22 cellular contexts compared by ENCODE assay signal in the genomic region with DNA sequence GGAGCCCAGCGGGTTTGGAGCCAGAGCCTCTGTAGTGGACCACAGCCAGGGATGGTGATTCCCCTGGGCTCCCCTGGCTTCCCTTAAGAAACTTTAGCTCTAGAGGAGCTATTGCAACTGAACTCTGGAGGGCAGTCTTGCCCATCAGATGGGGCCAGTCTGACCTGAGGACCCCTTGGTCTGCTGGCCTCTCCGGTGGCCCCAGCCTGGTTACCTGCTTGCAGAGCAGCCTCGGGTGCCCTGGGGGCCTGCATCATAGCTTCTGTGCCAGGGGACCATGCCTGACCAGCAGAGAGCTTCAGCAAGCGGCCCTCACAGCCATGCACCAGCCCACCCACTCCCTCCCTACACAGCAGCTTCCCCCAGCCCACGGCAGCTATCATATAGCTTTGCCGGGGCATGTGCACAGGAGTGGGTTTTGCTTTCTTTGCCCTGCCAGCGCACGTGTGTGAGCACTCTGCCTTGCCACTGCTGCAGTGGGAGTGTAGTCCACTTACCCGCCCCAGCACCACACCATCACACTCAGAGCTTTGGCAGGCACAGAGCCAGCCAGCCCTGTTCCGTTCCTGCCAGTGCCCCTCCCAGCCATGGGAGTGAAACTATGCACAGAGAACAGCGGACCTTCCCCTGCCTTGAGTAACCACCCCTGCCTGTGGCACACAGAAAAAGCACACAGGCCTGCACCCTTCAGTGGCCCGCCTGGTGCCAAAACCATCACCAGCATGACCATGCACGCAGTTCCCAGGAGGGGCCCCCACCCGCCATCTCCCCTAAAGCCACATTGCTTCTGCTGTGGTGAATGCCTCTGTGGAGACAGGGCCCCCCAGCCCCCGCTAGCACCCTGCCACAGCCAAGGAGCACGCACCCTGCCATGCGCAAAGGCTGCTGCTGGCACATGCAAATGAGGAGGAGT.
A peak's percentile ranks its signal among the peaks of the same experiment; 100 is the strongest.
DNase-seq lines count a peak whose midpoint lies in the region; ATAC-seq and TF ChIP-seq lines count a peak whose summit lies in the region.
"Had no signal": no experiment of that assay in that cellular context is flagged by ENCODE, and none has a peak within 500 bp of the region (broad histone marks: within the 10 kb centered on the region; RNA-seq: fewer than 3 reads in every experiment).

No MANE protein-coding gene starts in this region.

- no peaks in the 10 kb centered on the region for H3K9me2 ChIP-seq in SK-N-SH

- WGBS in SK-N-SH (ENCODE audit: low lambda C conversion rate), result 58% methylated on average over 14 of the region's 17 CpGs
- 86% methylated on average over 17 of the region's 17 CpGs for WGBS in smooth muscle cell (ENCODE audit: low lambda C conversion rate)

- H4K20me1 ChIP-seq in SK-N-SH (ENCODE audit: insufficient read depth) (no peaks in the 10 kb centered on the region), smooth muscle cell (ENCODE audit: low read depth) (no peaks in the 10 kb centered on the region)

- POLR2A ChIA-PET in SK-N-SH (lab: Yijun Ruan, JAX) (no interaction called here), HEK293T (lab: Yijun Ruan, JAX) (no interaction called here)

- H3F3A ChIP-seq in SK-N-SH (replicated peaks; ENCODE audit: insufficient read depth) (no peaks in the 10 kb centered on the region), smooth muscle cell (ENCODE audit: low read depth) (no peaks in the 10 kb centered on the region)

- H3K79me2 ChIP-seq in SK-N-SH (ENCODE audit: insufficient read depth), result no peaks in the 10 kb centered on the region
- H3K79me2 ChIP-seq in smooth muscle cell (ENCODE audit: low read depth), result no peaks in the 10 kb centered on the region
- H3K79me2 ChIP-seq: parathyroid adenoma had no signal

- no peaks in the 10 kb centered on the region; the same call in 1 of the 2 replicates for H3K9me3 ChIP-seq in SK-N-SH
- H3K9me3 ChIP-seq in smooth muscle cell (replicated peaks; ENCODE audit: low read depth), result no peaks in the 10 kb centered on the region
- H3K9me3 ChIP-seq: body of pancreas, upper lobe of left lung had no signal

- H3K9ac ChIP-seq in SK-N-SH (no peak overlapping the region), smooth muscle cell (ENCODE audit: low read depth) (no peak overlapping the region)
- H3K9ac ChIP-seq: parathyroid adenoma had no signal

- no peak overlapping the region for H3K4me2 ChIP-seq in SK-N-SH
- no peak overlapping the region for H3K4me2 ChIP-seq in smooth muscle cell

- H3K4me3 ChIP-seq in SK-N-SH (ENCODE audit: low read depth in 2 of 2, low read length in 1 of 2), result no peak overlapping the region
- H3K4me3 ChIP-seq in smooth muscle cell, result no peak overlapping the region
- H3K4me3 ChIP-seq: body of pancreas, esophagus muscularis mucosa, upper lobe of left lung had no signal

- no peak overlapping the region for H2AFZ ChIP-seq in SK-N-SH (ENCODE audit: low read depth)
- no peak overlapping the region for H2AFZ ChIP-seq in smooth muscle cell (ENCODE audit: low read depth)
- H2AFZ ChIP-seq: parathyroid adenoma had no signal

- no peaks in the 10 kb centered on the region; a peak in 1 of 4 replicates for H3K4me1 ChIP-seq in SK-N-SH (ENCODE audit: control insufficient read depth in 1 of 2, insufficient read depth in 2 of 2, low read depth in 1 of 2, low read length in 1 of 2)
- no peaks in the 10 kb centered on the region for H3K4me1 ChIP-seq in smooth muscle cell (ENCODE audit: low read depth)
- H3K4me1 ChIP-seq: body of pancreas, esophagus muscularis mucosa, parathyroid adenoma, upper lobe of left lung had no signal

- H3K36me3 ChIP-seq in SK-N-SH (replicated peaks in 1 of 2; ENCODE audit: control insufficient read depth in 1 of 2, insufficient read depth in 2 of 2, low read length in 1 of 2), result no peaks in the 10 kb centered on the region
- no peaks in the 10 kb centered on the region for H3K36me3 ChIP-seq in smooth muscle cell (ENCODE audit: low read depth)
- H3K36me3 ChIP-seq: esophagus muscularis mucosa, upper lobe of left lung had no signal

- TF ChIP-seq RAD21 in SK-N-SH (IDR thresholded peaks at IDR 0.05; ENCODE audit: low read length), result peak; percentile 70

- no peak for ATAC-seq in SK-N-SH treated with all-trans-retinoic acid at 6 μM for 48 hours
- ATAC-seq: body of pancreas; left lobe of liver; stimulated activated naive B cell treated with anti-CD40 and anti-IgM and Interleukin-4, amounts not matched to agents 10 μg/mL and 1 μg/mL and 100 μg/mL, for 72 hours had no signal

- CTCF ChIA-PET in SK-N-SH (lab: Yijun Ruan, JAX), result interaction anchor here (0.6 to 1.9 kb wide), 8 partner anchors 9 to 1273 kb away, joined by 3 to 12 read pairs (median 3); no protein-coding TSS in a partner anchor
- CTCF ChIA-PET in HEK293T (lab: Yijun Ruan, JAX), result no interaction called here

- TF ChIP-seq CTCF in SK-N-SH (IDR thresholded peaks at IDR 0.05) (no peak), smooth muscle cell (IDR thresholded peaks at IDR 0.05; ENCODE audit: borderline replicate concordance, insufficient read depth, poor library complexity, severe bottlenecking) (peak; percentile 25)

- H3K27ac ChIP-seq in SK-N-SH (ENCODE audit: low read depth in 2 of 2, low read length in 1 of 2) (no peak overlapping the region), smooth muscle cell (ENCODE audit: low read depth) (no peak overlapping the region)
- H3K27ac ChIP-seq: body of pancreas, esophagus muscularis mucosa, HL-60, parathyroid adenoma, upper lobe of left lung had no signal

- H3K27me3 ChIP-seq in SK-N-SH (ENCODE audit: insufficient read depth) (no peaks in the 10 kb centered on the region), smooth muscle cell (ENCODE audit: low read depth) (no peaks in the 10 kb centered on the region)
- H3K27me3 ChIP-seq: body of pancreas, esophagus muscularis mucosa, upper lobe of left lung had no signal

- DNase-seq in SK-N-SH (peak; percentile 16), OCI-M1 (lab: John Stamatoyannopoulos, UW) (peak; percentile 7), iPS-NIHi11 (ENCODE audit: low spot score) (peak; percentile 41), smooth muscle cell (lab: John Stamatoyannopoulos, UW; ENCODE audit: unreplicated experiment) (no peak), OCI-M2 (lab: John Stamatoyannopoulos, UW; ENCODE audit: unreplicated experiment) (no peak), HEK293T (ENCODE audit: extremely low spot score) (no peak), CD1c-positive myeloid dendritic cell (ENCODE audit: extremely low spot score) (no peak)
- DNase-seq: activated CD4-positive, alpha-beta T cell treated with anti-CD3 and anti-CD28 coated beads for 1 hour; activated naive CD4-positive, alpha-beta T cell; KG1; NCI-H1048; NCI-H2171; NCI-H774; Right ventricle myocardium superior; stimulated activated naive B cell treated with anti-CD40 and anti-IgM and Interleukin-4, amounts not matched to agents 10 μg/mL and 1 μg/mL and 100 μg/mL, for 72 hours had no signal

- no peak for TF ChIP-seq EP300 in SK-N-SH (IDR thresholded peaks at IDR 0.05; ENCODE audit: borderline replicate concordance in 1 of 2, low read depth in 1 of 2, low read length in 1 of 2)

TF ChIP-seq in SK-N-SH, 30 proteins besides CTCF, POLR2A, EP300 and RAD21:
- no peak for TF ChIP-seq NRF1 (IDR thresholded peaks at IDR 0.05; ENCODE audit: low read depth, low read length)
- TF ChIP-seq SMC3 (IDR thresholded peaks at IDR 0.05; ENCODE audit: low read depth, low read length), result peak; percentile 18; the same call in 1 of the 2 replicates

TF ChIP-seq in SK-N-SH treated with all-trans-retinoic acid at 6 μM for 48 hours, 23 proteins besides CTCF, POLR2A, EP300 and RAD21 (continues in another document):
- no peak for TF ChIP-seq CREB5 (CRISPR knock-in tag; IDR thresholded peaks at IDR 0.05; ENCODE audit: low read depth)
- no peak for TF ChIP-seq TOX (CRISPR knock-in tag; IDR thresholded peaks at IDR 0.05; ENCODE audit: borderline replicate concordance)
- TF ChIP-seq ZNF565 (CRISPR knock-in tag; conservative IDR thresholded peaks at IDR 0.05; ENCODE audit: low read depth), result no peak
- TF ChIP-seq OSR1 (CRISPR knock-in tag; IDR thresholded peaks at IDR 0.05), result no peak
- no peak for TF ChIP-seq PPARA (CRISPR knock-in tag; IDR thresholded peaks at IDR 0.05; ENCODE audit: borderline replicate concordance)
- no peak for TF ChIP-seq GLIS3 (CRISPR knock-in tag; IDR thresholded peaks at IDR 0.05)
- no peak for TF ChIP-seq BACH2 (CRISPR knock-in tag; IDR thresholded peaks at IDR 0.05; ENCODE audit: borderline replicate concordance)

TF ChIP-seq in HEK293T, 16 proteins besides CTCF, POLR2A, EP300 and RAD21:
- TF ChIP-seq BHLHE40 (IDR thresholded peaks at IDR 0.05; ENCODE audit: borderline replicate concordance) (no peak), NFRKB (IDR thresholded peaks at IDR 0.05) (no peak), SUZ12 (IDR thresholded peaks at IDR 0.05) (no peak), ELF4 (IDR thresholded peaks at IDR 0.05) (no peak)

Comparison
In these comparisons a context has a peak if more than half of its experiments do, and no peak if none do; other contexts are left out.
1. DNase-seq: peak in SK-N-SH (single experiment), OCI-M1 (single experiment) and iPS-NIHi11 (single experiment); none in smooth muscle cell (single experiment), OCI-M2 (single experiment), HEK293T (single experiment) and CD1c-positive myeloid dendritic cell (single experiment).